ENCODE assay signal across 1 cellular context in genomic region chr4:15376145-15376544, GRCh38.
TF ChIP-seq lines count a peak whose summit lies in the region.

No MANE protein-coding gene starts in this region.

TF ChIP-seq in WTC11, 78 proteins besides CTCF, POLR2A, EP300 and RAD21 (continued from another document):
- TF ChIP-seq, protein P1, sequence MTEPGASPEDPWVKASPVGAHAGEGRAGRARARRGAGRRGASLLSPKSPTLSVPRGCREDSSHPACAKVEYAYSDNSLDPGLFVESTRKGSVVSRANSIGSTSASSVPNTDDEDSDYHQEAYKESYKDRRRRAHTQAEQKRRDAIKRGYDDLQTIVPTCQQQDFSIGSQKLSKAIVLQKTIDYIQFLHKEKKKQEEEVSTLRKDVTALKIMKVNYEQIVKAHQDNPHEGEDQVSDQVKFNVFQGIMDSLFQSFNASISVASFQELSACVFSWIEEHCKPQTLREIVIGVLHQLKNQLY (CRISPR knock-in tag; IDR thresholded peaks at IDR 0.05), result no peak
- no peak for TF ChIP-seq NFE2L1 (CRISPR knock-in tag; IDR thresholded peaks at IDR 0.05)
- no peak for TF ChIP-seq KAT7 (CRISPR knock-in tag; IDR thresholded peaks at IDR 0.05; ENCODE audit: borderline replicate concordance)
- TF ChIP-seq GRHL2 (CRISPR knock-in tag; IDR thresholded peaks at IDR 0.05; ENCODE audit: insufficient replicate concordance, severe bottlenecking), result no peak
- no peak for TF ChIP-seq RELA (CRISPR knock-in tag; IDR thresholded peaks at IDR 0.05; ENCODE audit: borderline replicate concordance)
- TF ChIP-seq, protein P2, sequence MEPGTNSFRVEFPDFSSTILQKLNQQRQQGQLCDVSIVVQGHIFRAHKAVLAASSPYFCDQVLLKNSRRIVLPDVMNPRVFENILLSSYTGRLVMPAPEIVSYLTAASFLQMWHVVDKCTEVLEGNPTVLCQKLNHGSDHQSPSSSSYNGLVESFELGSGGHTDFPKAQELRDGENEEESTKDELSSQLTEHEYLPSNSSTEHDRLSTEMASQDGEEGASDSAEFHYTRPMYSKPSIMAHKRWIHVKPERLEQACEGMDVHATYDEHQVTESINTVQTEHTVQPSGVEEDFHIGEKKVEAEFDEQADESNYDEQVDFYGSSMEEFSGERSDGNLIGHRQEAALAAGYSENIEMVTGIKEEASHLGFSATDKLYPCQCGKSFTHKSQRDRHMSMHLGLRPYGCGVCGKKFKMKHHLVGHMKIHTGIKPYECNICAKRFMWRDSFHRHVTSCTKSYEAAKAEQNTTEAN (CRISPR knock-in tag; IDR thresholded peaks at IDR 0.05), result no peak
- TF ChIP-seq NFYB (CRISPR knock-in tag; conservative IDR thresholded peaks at IDR 0.05; ENCODE audit: low read depth), result no peak
- TF ChIP-seq TCF7 (CRISPR knock-in tag; IDR thresholded peaks at IDR 0.05; ENCODE audit: low read depth), result no peak
- no peak for TF ChIP-seq SP1 (CRISPR knock-in tag; conservative IDR thresholded peaks at IDR 0.05)
- TF ChIP-seq NR1H2 (CRISPR knock-in tag; IDR thresholded peaks at IDR 0.05), result no peak
